ENCODE assay signal across 23 cellular contexts in the genomic region with DNA sequence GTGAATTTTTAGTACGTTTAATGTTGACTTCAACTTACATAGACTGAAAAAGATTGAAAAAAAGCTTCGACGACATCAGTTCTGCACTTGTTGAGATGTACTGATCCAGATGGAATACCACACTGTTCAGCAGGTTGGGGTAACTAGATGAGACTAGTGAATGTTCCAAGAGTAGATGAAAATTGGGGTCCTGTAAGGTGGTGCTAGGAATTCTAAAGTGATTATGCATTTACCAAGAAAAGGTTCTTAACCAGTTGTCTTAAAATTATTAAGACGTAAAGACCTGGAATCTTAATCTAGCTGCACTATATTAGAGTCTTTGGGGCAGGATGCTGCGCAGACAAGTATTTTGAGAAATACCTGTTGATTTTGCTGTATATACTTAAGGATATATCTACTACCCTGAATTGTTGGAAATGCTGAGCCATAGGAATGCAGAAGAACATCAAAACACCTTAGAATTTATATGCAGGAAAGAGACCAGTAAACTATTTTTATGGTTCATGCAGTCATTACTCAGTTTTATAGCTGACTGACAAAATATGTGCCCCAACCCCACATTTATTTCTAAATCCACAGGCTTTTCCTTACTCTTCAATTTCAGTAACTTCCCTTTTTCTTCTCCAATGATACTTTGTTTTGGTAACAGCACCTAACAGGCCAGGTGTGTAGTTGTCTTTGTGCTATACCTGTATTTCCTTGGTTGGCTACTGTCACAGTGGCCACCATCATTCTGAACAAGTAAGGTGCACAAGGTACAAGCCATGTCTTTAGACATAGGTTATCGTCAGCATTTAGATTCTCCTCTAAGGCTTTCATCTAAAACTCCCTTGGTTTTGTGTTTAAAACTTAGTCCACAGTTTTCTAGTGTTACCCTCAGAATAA. TPM values are rescaled to one million over a fixed set of nuclear protein-coding genes. Genes with fewer than 3 reads are reported as not detected.
DNase-seq lines count a peak whose midpoint lies in the region; ATAC-seq, FAIRE-seq and TF ChIP-seq lines count a peak whose summit lies in the region.
"Had no signal": no experiment of that assay in that cellular context is flagged by ENCODE, and none has a peak within 500 bp of the region (broad histone marks: within the 10 kb centered on the region; RNA-seq: fewer than 3 reads in every experiment).

No MANE protein-coding gene starts in this region.

- CTCF ChIA-PET in activated CD4-positive, alpha-beta memory T cell treated with anti-CD3 and anti-CD28 coated beads for 36 hours (lab: Charles Lee) = interaction anchor here (3.8 kb wide), 1 partner anchor 43 kb away, joined by 15 read pairs; no protein-coding TSS in a partner anchor
- CTCF ChIA-PET in activated CD4-positive, alpha-beta memory T cell treated with anti-CD3 and anti-CD28 coated beads, Interleukin-2, amount 10 ng/mL, durations not matched to agents 7 days and 5 days (lab: Charles Lee) = no interaction called here
- CTCF ChIA-PET in endothelial cell of umbilical vein (lab: Charles Lee) = no interaction called here

- peaks cover 22% of the 10 kb centered on the region for H3K79me2 ChIP-seq in endothelial cell of umbilical vein (ENCODE audit: control insufficient read depth, insufficient read depth, low read length)

- peaks cover 35% of the 10 kb centered on the region for H3K4me1 Mint-ChIP-seq in activated CD4-positive, alpha-beta memory T cell treated with anti-CD3 and anti-CD28 coated beads for 36 hours (ENCODE audit: low read depth)
- peaks cover 30% of the 10 kb centered on the region for H3K4me1 Mint-ChIP-seq in activated CD4-positive, alpha-beta memory T cell treated with anti-CD3 and anti-CD28 coated beads, Interleukin-2, amount 10 ng/mL, durations not matched to agents 7 days and 5 days

- H3K9ac ChIP-seq in endothelial cell of umbilical vein (replicated peaks; ENCODE audit: extremely low read depth, insufficient read depth, low read length) = no peak overlapping the region
- H3K9ac ChIP-seq: KMS-11 had no signal

- no peak for FAIRE-seq in endothelial cell of umbilical vein (lab: Jason Lieb, UNC)
- FAIRE-seq: GM19239 had no signal

- H3K9me1 ChIP-seq in endothelial cell of umbilical vein (replicated peaks; ENCODE audit: control insufficient read depth, extremely low read depth, insufficient read depth, low read length) = peaks cover 2% of the 10 kb centered on the region

- intact Hi-C loops in activated CD4-positive, alpha-beta memory T cell treated with anti-CD3 and anti-CD28 coated beads for 36 hours (cut with micrococcal nuclease) = no loop called here
- intact Hi-C loops in endothelial cell of umbilical vein (cut with micrococcal nuclease) = no loop called here

- no peak for TF ChIP-seq CTCF in endothelial cell of umbilical vein (IDR thresholded peaks at IDR 0.05; ENCODE audit: extremely low read depth in 1 of 2, insufficient read depth in 1 of 2, low read depth in 1 of 2, low read length in 2 of 2)

- H3K27ac ChIP-seq in endothelial cell of umbilical vein (ENCODE audit: insufficient read depth, low read depth, low read length) = no peak overlapping the region
- H3K27ac ChIP-seq: ascending aorta, gastroesophageal sphincter, KMS-11 had no signal

- no peak overlapping the region for H3K4me2 ChIP-seq in endothelial cell of umbilical vein (ENCODE audit: insufficient read depth, low read length)
- H3K4me2 ChIP-seq: KMS-11 had no signal

- H3K4me1 ChIP-seq in endothelial cell of umbilical vein (ENCODE audit: control insufficient read depth, extremely low read depth, insufficient read depth, low read length) = peaks cover 1% of the 10 kb centered on the region

- no peak for ATAC-seq in GM18505 (IDR thresholded peaks at IDR 0.05; ENCODE audit: unreplicated experiment)
- ATAC-seq in HG03432 (IDR thresholded peaks at IDR 0.05; ENCODE audit: unreplicated experiment) = no peak
- ATAC-seq: gastroesophageal sphincter; stimulated activated effector memory CD8-positive, alpha-beta T cell treated with anti-CD3 and anti-CD28 coated beads, Interleukin-12 subunit alpha, Interleukin-12 subunit beta, amount 100 ng/mL, for 72 hours had no signal

- TF ChIP-seq POLR2A in GM18505 (IDR thresholded peaks at IDR 0.05; ENCODE audit: borderline replicate concordance, extremely low read depth, insufficient read depth, insufficient read length) (peak; percentile 36), endothelial cell of umbilical vein (IDR thresholded peaks at IDR 0.05; ENCODE audit: low read depth, low read length) (peak; percentile 21)

- peaks cover 9 to 52% of the 10 kb centered on the region in 2 experiments for H3K36me3 ChIP-seq in endothelial cell of umbilical vein (ENCODE audit: control insufficient read depth in 2 of 2, extremely low read depth in 1 of 2, insufficient read depth in 2 of 2, low read length in 2 of 2)

- H4K20me1 ChIP-seq in endothelial cell of umbilical vein (replicated peaks; ENCODE audit: control insufficient read depth, extremely low read depth, insufficient read depth, low read length) = peaks cover 21% of the 10 kb centered on the region

- peaks cover 63% of the 10 kb centered on the region for H3K36me3 Mint-ChIP-seq in activated CD4-positive, alpha-beta memory T cell treated with anti-CD3 and anti-CD28 coated beads for 36 hours
- peaks cover 67% of the 10 kb centered on the region for H3K36me3 Mint-ChIP-seq in activated CD4-positive, alpha-beta memory T cell treated with anti-CD3 and anti-CD28 coated beads, Interleukin-2, amount 10 ng/mL, durations not matched to agents 7 days and 5 days (ENCODE audit: low read depth)

- H3K27me3 ChIP-seq in endothelial cell of umbilical vein (ENCODE audit: control insufficient read depth in 2 of 2, insufficient read depth in 2 of 2, low read length in 2 of 2) = no peaks in the 10 kb centered on the region
- H3K27me3 ChIP-seq: ascending aorta, BE2C, gastroesophageal sphincter had no signal

- H3K9me3 Mint-ChIP-seq in activated CD4-positive, alpha-beta memory T cell treated with anti-CD3 and anti-CD28 coated beads for 36 hours = no peaks in the 10 kb centered on the region
- H3K9me3 Mint-ChIP-seq in activated CD4-positive, alpha-beta memory T cell treated with anti-CD3 and anti-CD28 coated beads, Interleukin-2, amount 10 ng/mL, durations not matched to agents 7 days and 5 days = no peaks in the 10 kb centered on the region
- H3K9me3 Mint-ChIP-seq: activated naive CD4-positive, alpha-beta T cell treated with anti-CD3 and anti-CD28 coated beads, Interleukin-2, amount 10 ng/mL, durations not matched to agents 7 days and 5 days; endodermal cell; stimulated activated effector memory CD8-positive, alpha-beta T cell treated with anti-CD3 and anti-CD28 coated beads, Interleukin-12 subunit alpha, Interleukin-12 subunit beta, amount 100 ng/mL, for 72 hours had no signal

- H3K4me3 Mint-ChIP-seq in activated CD4-positive, alpha-beta memory T cell treated with anti-CD3 and anti-CD28 coated beads for 36 hours = no peak overlapping the region
- no peak overlapping the region for H3K4me3 Mint-ChIP-seq in activated CD4-positive, alpha-beta memory T cell treated with anti-CD3 and anti-CD28 coated beads, Interleukin-2, amount 10 ng/mL, durations not matched to agents 7 days and 5 days
- H3K4me3 Mint-ChIP-seq: activated naive CD4-positive, alpha-beta T cell treated with anti-CD3 and anti-CD28 coated beads, Interleukin-2, amount 10 ng/mL, durations not matched to agents 7 days and 5 days; endodermal cell; stimulated activated effector memory CD8-positive, alpha-beta T cell treated with anti-CD3 and anti-CD28 coated beads, Interleukin-12 subunit alpha, Interleukin-12 subunit beta, amount 100 ng/mL, for 72 hours had no signal

- H3K4me3 ChIP-seq in endothelial cell of umbilical vein (replicated peaks in 1 of 3; ENCODE audit: insufficient read depth in 1 of 3, low read depth in 1 of 3, low read length in 3 of 3) = no peak overlapping the region
- H3K4me3 ChIP-seq: ascending aorta, gastroesophageal sphincter had no signal

- BruUV-seq in endothelial cell of umbilical vein (replicated peaks; lab: Mats Ljungman, UMichigan) = no TSS peak

- H3K27ac Mint-ChIP-seq in activated CD4-positive, alpha-beta memory T cell treated with anti-CD3 and anti-CD28 coated beads for 36 hours = peak overlapping the region; percentile 42
- H3K27ac Mint-ChIP-seq in activated CD4-positive, alpha-beta memory T cell treated with anti-CD3 and anti-CD28 coated beads, Interleukin-2, amount 10 ng/mL, durations not matched to agents 7 days and 5 days = no peak overlapping the region
- H3K27ac Mint-ChIP-seq: activated naive CD4-positive, alpha-beta T cell treated with anti-CD3 and anti-CD28 coated beads, Interleukin-2, amount 10 ng/mL, durations not matched to agents 7 days and 5 days; endodermal cell had no signal

- no peak for DNase-seq in activated CD4-positive, alpha-beta memory T cell treated with anti-CD3 and anti-CD28 coated beads for 36 hours
- DNase-seq in activated CD4-positive, alpha-beta memory T cell treated with anti-CD3 and anti-CD28 coated beads, Interleukin-2, amount 10 ng/mL, durations not matched to agents 7 days and 5 days = no peak
- peak; percentile 51 for DNase-seq in NAMALWA (ENCODE audit: low spot score)
- no peak for DNase-seq in endothelial cell of umbilical vein (ENCODE audit: low read depth, low spot score)
- DNase-seq in NCI-H69 (lab: John Stamatoyannopoulos, UW) = no peak
- DNase-seq in iPS-NIHi7 (ENCODE audit: extremely low spot score) = no peak
- DNase-seq: activated CD4-positive, alpha-beta T cell treated with anti-CD3 and anti-CD28 coated beads, Interleukin-2, amount 50 U/mL, for 48 hours; activated naive CD4-positive, alpha-beta T cell treated with anti-CD3 and anti-CD28 coated beads, Interleukin-2, amount 10 ng/mL, durations not matched to agents 7 days and 5 days; BE2C; cortex of kidney; DMS79; endodermal cell; hippocampal formation; NCI-H1694; NCI-H526; occipital lobe had no signal

- no peaks in the 10 kb centered on the region for H3K9me3 ChIP-seq in endothelial cell of umbilical vein (replicated peaks; ENCODE audit: control insufficient read depth, insufficient read depth, low read length)
- H3K9me3 ChIP-seq: ascending aorta, BE2C, gastroesophageal sphincter had no signal

- no peak overlapping the region for H2AFZ ChIP-seq in endothelial cell of umbilical vein (ENCODE audit: low read depth, low read length)

- dilution Hi-C loops in endothelial cell of umbilical vein (cut with MboI; ENCODE audit: extremely low pct_ligation_motif_present, low sequenced_read_pairs) = no loop called here

- no peaks in the 10 kb centered on the region for H3K27me3 Mint-ChIP-seq in activated CD4-positive, alpha-beta memory T cell treated with anti-CD3 and anti-CD28 coated beads for 36 hours
- H3K27me3 Mint-ChIP-seq in activated CD4-positive, alpha-beta memory T cell treated with anti-CD3 and anti-CD28 coated beads, Interleukin-2, amount 10 ng/mL, durations not matched to agents 7 days and 5 days = no peaks in the 10 kb centered on the region
- H3K27me3 Mint-ChIP-seq: activated naive CD4-positive, alpha-beta T cell treated with anti-CD3 and anti-CD28 coated beads, Interleukin-2, amount 10 ng/mL, durations not matched to agents 7 days and 5 days had no signal

- POLR2A ChIA-PET in activated CD4-positive, alpha-beta memory T cell treated with anti-CD3 and anti-CD28 coated beads for 36 hours (lab: Charles Lee) = interaction anchor here (0.6 to 1.6 kb wide), 3 partner anchors 13 to 42 kb away, joined by 3 to 6 read pairs (median 3); no protein-coding TSS in a partner anchor
- POLR2A ChIA-PET in activated CD4-positive, alpha-beta memory T cell treated with anti-CD3 and anti-CD28 coated beads, Interleukin-2, amount 10 ng/mL, durations not matched to agents 7 days and 5 days (lab: Charles Lee) = no interaction called here
- POLR2A ChIA-PET in endothelial cell of umbilical vein (lab: Charles Lee) = no interaction called here

RNA-seq across cellular contexts. Expression of a gene that starts 8.6 kb away (rescaled TPM):
- total RNA-seq in activated CD4-positive, alpha-beta memory T cell treated with anti-CD3 and anti-CD28 coated beads for 36 hours = 10 to 100 TPM; 19.5 to 22.0 TPM
- total RNA-seq in activated CD4-positive, alpha-beta memory T cell treated with anti-CD3 and anti-CD28 coated beads, Interleukin-2, amount 10 ng/mL, durations not matched to agents 7 days and 5 days = 1 to 10 TPM; 6.7 to 7.7 TPM
- total RNA-seq in endothelial cell of umbilical vein = 9.1 and 9.5 TPM in 2 replicates
- 0.64 and 1.8 TPM in 2 replicates for polyA plus RNA-seq in endothelial cell of umbilical vein
- polyA plus RNA-seq in endothelial cell of umbilical vein (2011; cell fraction: cytosol; rRNA removed) = 0.43 and 0.65 TPM in 2 replicates
- polyA plus RNA-seq in endothelial cell of umbilical vein (2011; cell fraction: nucleus; rRNA removed) = 9.3 and 11.6 TPM in 2 replicates
- 1.7 and 1.8 TPM in 2 replicates for polyA plus RNA-seq in endothelial cell of umbilical vein (2012)
- 6.3 and 7.2 TPM in 2 replicates for polyA minus RNA-seq in endothelial cell of umbilical vein
- 2.9 TPM for polyA minus RNA-seq in endothelial cell of umbilical vein (2011; cell fraction: cytosol; rRNA and poly(A)+ RNA removed)
- polyA minus RNA-seq in endothelial cell of umbilical vein (2011; cell fraction: nucleus; rRNA and poly(A)+ RNA removed) = 42.9 and 44.5 TPM in 2 replicates
- total RNA-seq: ascending aorta had no signal

RNA-seq across cellular contexts. Expression of a gene that starts 42.4 kb away (rescaled TPM):
- total RNA-seq in activated CD4-positive, alpha-beta memory T cell treated with anti-CD3 and anti-CD28 coated beads for 36 hours = under 1 TPM; 0.17 to 0.29 TPM
- total RNA-seq in activated CD4-positive, alpha-beta memory T cell treated with anti-CD3 and anti-CD28 coated beads, Interleukin-2, amount 10 ng/mL, durations not matched to agents 7 days and 5 days = not detected
- 0.97 and 1.7 TPM in 2 replicates for total RNA-seq in endothelial cell of umbilical vein
- polyA plus RNA-seq in endothelial cell of umbilical vein = 0.56 and 0.59 TPM in 2 replicates
- 0.57 and 0.89 TPM in 2 replicates for polyA plus RNA-seq in endothelial cell of umbilical vein (2011; cell fraction: cytosol; rRNA removed)
- polyA plus RNA-seq in endothelial cell of umbilical vein (2011; cell fraction: nucleus; rRNA removed) = 1.0 and 1.1 TPM in 2 replicates
- 3.3 and 3.5 TPM in 2 replicates for polyA plus RNA-seq in endothelial cell of umbilical vein (2012)
- 2.7 and 4.6 TPM in 2 replicates for polyA minus RNA-seq in endothelial cell of umbilical vein
- 41.5 TPM for polyA minus RNA-seq in endothelial cell of umbilical vein (2011; cell fraction: cytosol; rRNA and poly(A)+ RNA removed)
- 6.5 and 8.5 TPM in 2 replicates for polyA minus RNA-seq in endothelial cell of umbilical vein (2011; cell fraction: nucleus; rRNA and poly(A)+ RNA removed)
- total RNA-seq: ascending aorta had no signal
